In genomic region chr2:100235581-100235980, GRCh38 we compare ENCODE assay signal across 16 cellular contexts.
DNase-seq lines count a peak whose midpoint lies in the region; ATAC-seq and TF ChIP-seq lines count a peak whose summit lies in the region.
"Had no signal": no experiment of that assay in that cellular context is flagged by ENCODE, and none has a peak within 500 bp of the region (broad histone marks: within the 10 kb centered on the region; RNA-seq: fewer than 3 reads in every experiment).

No MANE protein-coding gene starts in this region.

- intact Hi-C loops in spleen (cut with DNase I; ENCODE audit: low total_unique reads) = no loop called here

- H2AFZ ChIP-seq in Karpas-422 (ENCODE audit: low read length) = peak overlapping the region; percentile 29; the same call in 1 of the 2 replicates

- DNase-seq in Karpas-422 (peak; percentile 80), spleen (peak; percentile 43), NCI-H526 (lab: John Stamatoyannopoulos, UW) (no peak), NCI-H345 (lab: John Stamatoyannopoulos, UW) (no peak), omental fat pad (ENCODE audit: low spot score) (no peak)
- no peak for DNase-seq in activated naive CD8-positive, alpha-beta T cell treated with anti-CD3 and anti-CD28 coated beads, Interleukin-2, amount 50 U/mL, for 24 hours
- DNase-seq: activated T-cell treated with anti-CD3 and anti-CD28 coated beads, Interleukin-2, amount 50 U/mL, for 4 hours; HFFc6; NCI-H1436 treated with DMSO at 0.1 percent for 48 hours; NCI-H2171 treated with DMSO at 0.1 percent for 48 hours; occipital lobe; right lobe of liver; stimulated activated CD4-positive, alpha-beta T cell treated with anti-CD3 and anti-CD28 coated beads, Interleukin-1b, Interleukin-23, amount 100 ng/mL, for 48 hours; substantia nigra had no signal

- H3K4me1 Mint-ChIP-seq in activated naive CD8-positive, alpha-beta T cell treated with anti-CD3 and anti-CD28 coated beads, Interleukin-2, amount 50 U/mL, for 24 hours = peaks cover 32% of the 10 kb centered on the region

- no peaks in the 10 kb centered on the region for H3K79me2 ChIP-seq in Karpas-422 (ENCODE audit: low read length)

- no peaks in the 10 kb centered on the region for H4K20me1 ChIP-seq in Karpas-422 (ENCODE audit: insufficient read depth, low read depth, low read length)

- H3K27ac ChIP-seq in Karpas-422 (ENCODE audit: low read length) (peak overlapping the region; percentile 97), spleen (peak overlapping the region in 5 of 8 donors; percentile 14 to 75 (median 53))
- H3K27ac ChIP-seq: right lobe of liver, RWPE1 had no signal

- peak overlapping the region; percentile 68 for H3K9ac ChIP-seq in Karpas-422 (ENCODE audit: low read length)

- H3K36me3 ChIP-seq in Karpas-422 (ENCODE audit: insufficient read depth, low read length) (no peaks in the 10 kb centered on the region), spleen (no peaks in the 10 kb centered on the region)
- H3K36me3 ChIP-seq: right lobe of liver had no signal

- no peak overlapping the region for H3K4me3 Mint-ChIP-seq in activated naive CD8-positive, alpha-beta T cell treated with anti-CD3 and anti-CD28 coated beads, Interleukin-2, amount 50 U/mL, for 24 hours
- H3K4me3 Mint-ChIP-seq: activated T-cell treated with anti-CD3 and anti-CD28 coated beads, Interleukin-2, amount 50 U/mL, for 4 hours; HFFc6 had no signal

- no peak for TF ChIP-seq POLR2A in spleen (IDR thresholded peaks at IDR 0.05)

- TF ChIP-seq CTCF in spleen (IDR thresholded peaks at IDR 0.05 in 8 of 11, conservative IDR thresholded peaks at IDR 0.05 in 3 of 11) (no peak), omental fat pad (IDR thresholded peaks at IDR 0.05) (no peak)

- H3K9me3 Mint-ChIP-seq in activated naive CD8-positive, alpha-beta T cell treated with anti-CD3 and anti-CD28 coated beads, Interleukin-2, amount 50 U/mL, for 24 hours = no peaks in the 10 kb centered on the region
- H3K9me3 Mint-ChIP-seq: activated T-cell treated with anti-CD3 and anti-CD28 coated beads, Interleukin-2, amount 50 U/mL, for 4 hours; HFFc6 had no signal

- H3K9me2 ChIP-seq in Karpas-422 (replicated peaks; ENCODE audit: insufficient read depth, low read length) = no peaks in the 10 kb centered on the region

- H3K27me3 Mint-ChIP-seq in activated naive CD8-positive, alpha-beta T cell treated with anti-CD3 and anti-CD28 coated beads, Interleukin-2, amount 50 U/mL, for 24 hours = no peaks in the 10 kb centered on the region

- H3K27ac Mint-ChIP-seq in activated naive CD8-positive, alpha-beta T cell treated with anti-CD3 and anti-CD28 coated beads, Interleukin-2, amount 50 U/mL, for 24 hours = peak overlapping the region; percentile 11
- H3K27ac Mint-ChIP-seq: HFFc6 had no signal

- 78 to 83% (median 81%) methylated on average over 4 of the region's 4 CpGs for WGBS in spleen, 5 donors

- H3K4me3 ChIP-seq in Karpas-422 (ENCODE audit: low read length) (peak overlapping the region; percentile 36; the same call in 1 of the 2 replicates), spleen (no peak overlapping the region)
- H3K4me3 ChIP-seq: right lobe of liver had no signal

- H3K9me3 ChIP-seq in Karpas-422 (ENCODE audit: low read length) = no peaks in the 10 kb centered on the region
- H3K9me3 ChIP-seq in spleen = no peaks in the 10 kb centered on the region
- H3K9me3 ChIP-seq: right lobe of liver had no signal

- no peaks in the 10 kb centered on the region for H3K36me3 Mint-ChIP-seq in activated naive CD8-positive, alpha-beta T cell treated with anti-CD3 and anti-CD28 coated beads, Interleukin-2, amount 50 U/mL, for 24 hours (ENCODE audit: low read depth)

- peak overlapping the region; percentile 71 for H3K4me2 ChIP-seq in Karpas-422 (ENCODE audit: low read depth, low read length, poor library complexity, severe bottlenecking)

- H3K4me1 ChIP-seq in Karpas-422 (ENCODE audit: low read length) (peaks cover 71% of the 10 kb centered on the region), spleen (peaks cover 6 to 31% (median 18%) of the 10 kb centered on the region in 6 donors)
- H3K4me1 ChIP-seq: right lobe of liver had no signal

- H3K27me3 ChIP-seq in Karpas-422 (ENCODE audit: low read length) (no peaks in the 10 kb centered on the region), spleen (replicated peaks in 1 of 7) (no peaks in the 10 kb centered on the region)
- H3K27me3 ChIP-seq: right lobe of liver had no signal

- ATAC-seq in GM18517 (IDR thresholded peaks at IDR 0.05; ENCODE audit: unreplicated experiment) (peak; percentile 16), omental fat pad (ENCODE audit: low FRiP score) (no peak)
- ATAC-seq in activated naive CD8-positive, alpha-beta T cell treated with anti-CD3 and anti-CD28 coated beads, Interleukin-2, amount 50 U/mL, for 24 hours = no peak

Comparison
In these comparisons a context has a peak if more than half of its experiments do, and no peak if none do; other contexts are left out.
1. DNase-seq: peak in Karpas-422 (single experiment) and spleen (single experiment); none in activated naive CD8-positive, alpha-beta T cell treated with anti-CD3 and anti-CD28 coated beads, Interleukin-2, amount 50 U/mL, for 24 hours (single experiment), NCI-H526 (0 of 2), NCI-H345 (single experiment) and omental fat pad (single experiment).